ENCODE assay signal across 19 cellular contexts in the genomic region with DNA sequence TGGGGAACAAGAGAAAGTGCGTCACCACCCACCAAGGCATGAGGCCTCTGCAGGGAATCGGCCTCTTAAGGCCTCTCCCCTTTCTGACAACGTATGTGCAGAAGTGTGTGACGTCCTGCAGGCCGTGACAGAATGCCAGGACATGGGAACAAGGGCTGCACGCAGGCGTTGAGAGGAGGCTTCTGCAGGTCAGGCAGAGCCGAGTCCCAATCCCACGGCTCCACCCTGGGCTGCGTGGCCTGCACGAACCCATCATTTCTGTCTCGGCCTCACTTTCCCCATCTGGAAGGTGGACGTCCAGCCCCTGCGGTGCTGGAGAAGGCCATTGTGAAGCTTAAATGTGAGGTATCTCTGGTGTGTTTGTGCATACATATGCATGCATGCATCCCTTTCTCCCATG.
DNase-seq lines count a peak whose midpoint lies in the region; ATAC-seq, FAIRE-seq and TF ChIP-seq lines count a peak whose summit lies in the region.
"Had no signal": no experiment of that assay in that cellular context is flagged by ENCODE, and none has a peak within 500 bp of the region (broad histone marks: within the 10 kb centered on the region; RNA-seq: fewer than 3 reads in every experiment).

No MANE protein-coding gene starts in this region.

- H3K4me1 ChIP-seq in right atrium auricular region (no peaks in the 10 kb centered on the region), HepG2 (ENCODE audit: insufficient read depth, low read length) (peaks cover 26% of the 10 kb centered on the region), aorta (ENCODE audit: control insufficient read depth in 1 of 2, insufficient read depth in 2 of 2, low read length in 2 of 2) (no peaks in the 10 kb centered on the region)
- H3K4me1 ChIP-seq: BLaER1 had no signal

- peaks cover 37% of the 10 kb centered on the region for H3K79me2 ChIP-seq in HepG2 (ENCODE audit: insufficient read depth, low read length)

- POLR2A ChIA-PET in HepG2 (lab: Yijun Ruan, JAX): no interaction called here

- no peak overlapping the region for H2AFZ ChIP-seq in HepG2 (ENCODE audit: low read length)
- H2AFZ ChIP-seq: GM23338 had no signal

- peak; percentile 57 for DNase-seq in cardiac septum (ENCODE audit: low spot score)
- no peak for DNase-seq in right atrium auricular region (ENCODE audit: low spot score)
- no peak for DNase-seq in HepG2 (ENCODE audit: low spot score)
- DNase-seq in sciatic nerve (ENCODE audit: low spot score): peak; percentile 47
- DNase-seq in aorta: peak; percentile 12 to 26
- no peak for DNase-seq in foreskin fibroblast
- no peak for DNase-seq in SW480 (ENCODE audit: low spot score)
- no peak for DNase-seq in NCI-H1092 (lab: John Stamatoyannopoulos, UW)
- DNase-seq: 8988T; CD4-positive, alpha-beta memory T cell; DMS153; DMS79; GDM1; HCEC 1CT had no signal

- TF ChIP-seq CTCF in right atrium auricular region (IDR thresholded peaks at IDR 0.05) (no peak), HepG2 (CRISPR knock-in tag; IDR thresholded peaks at IDR 0.05) (no peak), foreskin fibroblast (IDR thresholded peaks at IDR 0.05; ENCODE audit: low read depth, low read length) (no peak)

- CTCF ChIA-PET in HepG2 (lab: Yijun Ruan, JAX; ENCODE audit: low intra/inter-chr PET ratio, low total read pairs): no interaction called here

- H3K27me3 ChIP-seq in right atrium auricular region: no peaks in the 10 kb centered on the region
- H3K27me3 ChIP-seq in HepG2 (ENCODE audit: control insufficient read depth in 1 of 2, insufficient read depth in 2 of 2, low read length in 2 of 2): no peaks in the 10 kb centered on the region
- H3K27me3 ChIP-seq in aorta (ENCODE audit: control insufficient read depth in 1 of 2, insufficient read depth in 2 of 2, low read length in 1 of 2): no peaks in the 10 kb centered on the region
- H3K27me3 ChIP-seq: BLaER1 had no signal

- peaks cover 20% of the 10 kb centered on the region; the same call in 1 of the 2 replicates for H4K20me1 ChIP-seq in HepG2 (ENCODE audit: insufficient read depth, low read length)
- H4K20me1 ChIP-seq: BLaER1 had no signal

- no peaks in the 10 kb centered on the region for H3K36me3 ChIP-seq in right atrium auricular region
- H3K36me3 ChIP-seq in HepG2 (replicated peaks in 1 of 2; ENCODE audit: control insufficient read depth in 1 of 2, insufficient read depth in 2 of 2, low read length in 2 of 2): peaks cover 18 to 68% of the 10 kb centered on the region in 2 experiments; a peak in 4 of 5 replicates
- no peaks in the 10 kb centered on the region for H3K36me3 ChIP-seq in aorta (ENCODE audit: control insufficient read depth in 1 of 2, insufficient read depth in 2 of 2, low read length in 1 of 2)
- H3K36me3 ChIP-seq: BLaER1 had no signal

- TF ChIP-seq POLR2A in HepG2 (IDR thresholded peaks at IDR 0.05; ENCODE audit: insufficient read depth in 1 of 2, low read depth in 2 of 2, low read length in 2 of 2): no peak

- no peak for FAIRE-seq in HepG2 (lab: Jason Lieb, UNC)
- FAIRE-seq: GM12892, GM18507, H54 had no signal

- no TSS peak for BruUV-seq in HepG2 (replicated peaks; lab: Mats Ljungman, UMichigan)

- intact Hi-C loops in cardiac septum (cut with DNase I): no loop called here
- intact Hi-C loops in HepG2 (cut with micrococcal nuclease; ENCODE audit: unreplicated experiment): no loop called here
- intact Hi-C loops in sciatic nerve (cut with DNase I): no loop called here
- intact Hi-C loops in aorta (cut with DNase I): no loop called here

- H3K9me3 ChIP-seq in right atrium auricular region: no peaks in the 10 kb centered on the region
- H3K9me3 ChIP-seq in HepG2 (ENCODE audit: low read length): no peaks in the 10 kb centered on the region
- no peaks in the 10 kb centered on the region for H3K9me3 ChIP-seq in aorta (ENCODE audit: control insufficient read depth, low read length)
- H3K9me3 ChIP-seq: BLaER1 had no signal

- no peak for ATAC-seq in HepG2
- no peak for ATAC-seq in sciatic nerve
- no peak for ATAC-seq in aorta (ENCODE audit: low FRiP score)
- ATAC-seq: GM23338 had no signal

- WGBS in HepG2 (ENCODE audit: low lambda C conversion rate): over 99% methylated on average over 10 of the region's 14 CpGs
- WGBS in aorta, 2 donors: 91 to 92% methylated on average over 14 of the region's 14 CpGs

- no peak overlapping the region for H3K27ac ChIP-seq in right atrium auricular region
- no peak overlapping the region for H3K27ac ChIP-seq in HepG2 (ENCODE audit: extremely low read length, insufficient read depth, low read length)
- no peak overlapping the region for H3K27ac ChIP-seq in aorta (ENCODE audit: low read depth in 1 of 2, low read length in 2 of 2)
- H3K27ac ChIP-seq: BLaER1 had no signal

- no peak overlapping the region for H3K9ac ChIP-seq in HepG2 (ENCODE audit: insufficient read depth, low read depth, low read length)
- H3K9ac ChIP-seq: BLaER1 had no signal

- TF ChIP-seq EP300 in HepG2 (IDR thresholded peaks at IDR 0.05; ENCODE audit: low read depth in 2 of 2, low read length in 2 of 2) (no peak), HepG2 (CRISPR knock-in tag; IDR thresholded peaks at IDR 0.05; ENCODE audit: borderline replicate concordance) (no peak)

- in situ Hi-C loops in HepG2 (cut with HindIII; ENCODE audit: extremely low pct_ligation_motif_present, low pct_unique_long_range_greater_than_20kb): no loop called here

- no peak for TF ChIP-seq RAD21 in HepG2 (CRISPR knock-in tag; IDR thresholded peaks at IDR 0.05)

- no peak overlapping the region for H3K4me2 ChIP-seq in HepG2 (ENCODE audit: low read depth, low read length)
- H3K4me2 ChIP-seq: BLaER1, GM23338 had no signal

- no peak overlapping the region for H3K4me3 ChIP-seq in right atrium auricular region
- H3K4me3 ChIP-seq in HepG2 (replicated peaks in 1 of 3; ENCODE audit: insufficient read depth in 1 of 3, low read depth in 2 of 3, low read length in 3 of 3): no peak overlapping the region
- H3K4me3 ChIP-seq in aorta (ENCODE audit: low read length in 2 of 2): no peak overlapping the region
- H3K4me3 ChIP-seq in foreskin fibroblast (ENCODE audit: low read depth in 1 of 2, low read length in 2 of 2): no peak overlapping the region
- H3K4me3 ChIP-seq: BLaER1, GM23338 had no signal

TF ChIP-seq in HepG2, 621 proteins besides CTCF, POLR2A, EP300 and RAD21:
- TF ChIP-seq RBM22 (optimal IDR thresholded peaks at IDR 0.05; ENCODE audit: low read length): peak; percentile 46
- TF ChIP-seq, protein P1, sequence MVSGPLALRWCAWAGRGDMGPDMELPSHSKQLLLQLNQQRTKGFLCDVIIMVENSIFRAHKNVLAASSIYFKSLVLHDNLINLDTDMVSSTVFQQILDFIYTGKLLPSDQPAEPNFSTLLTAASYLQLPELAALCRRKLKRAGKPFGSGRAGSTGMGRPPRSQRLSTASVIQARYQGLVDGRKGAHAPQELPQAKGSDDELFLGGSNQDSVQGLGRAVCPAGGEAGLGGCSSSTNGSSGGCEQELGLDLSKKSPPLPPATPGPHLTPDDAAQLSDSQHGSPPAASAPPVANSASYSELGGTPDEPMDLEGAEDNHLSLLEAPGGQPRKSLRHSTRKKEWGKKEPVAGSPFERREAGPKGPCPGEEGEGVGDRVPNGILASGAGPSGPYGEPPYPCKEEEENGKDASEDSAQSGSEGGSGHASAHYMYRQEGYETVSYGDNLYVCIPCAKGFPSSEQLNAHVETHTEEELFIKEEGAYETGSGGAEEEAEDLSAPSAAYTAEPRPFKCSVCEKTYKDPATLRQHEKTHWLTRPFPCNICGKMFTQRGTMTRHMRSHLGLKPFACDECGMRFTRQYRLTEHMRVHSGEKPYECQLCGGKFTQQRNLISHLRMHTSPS (CRISPR knock-in tag; IDR thresholded peaks at IDR 0.05; ENCODE audit: low read depth): no peak
- TF ChIP-seq ZNF773 (CRISPR knock-in tag; IDR thresholded peaks at IDR 0.05; ENCODE audit: borderline replicate concordance): no peak
- no peak for TF ChIP-seq GATA4 (IDR thresholded peaks at IDR 0.05; ENCODE audit: borderline replicate concordance, low read depth)
- TF ChIP-seq, protein P2, sequence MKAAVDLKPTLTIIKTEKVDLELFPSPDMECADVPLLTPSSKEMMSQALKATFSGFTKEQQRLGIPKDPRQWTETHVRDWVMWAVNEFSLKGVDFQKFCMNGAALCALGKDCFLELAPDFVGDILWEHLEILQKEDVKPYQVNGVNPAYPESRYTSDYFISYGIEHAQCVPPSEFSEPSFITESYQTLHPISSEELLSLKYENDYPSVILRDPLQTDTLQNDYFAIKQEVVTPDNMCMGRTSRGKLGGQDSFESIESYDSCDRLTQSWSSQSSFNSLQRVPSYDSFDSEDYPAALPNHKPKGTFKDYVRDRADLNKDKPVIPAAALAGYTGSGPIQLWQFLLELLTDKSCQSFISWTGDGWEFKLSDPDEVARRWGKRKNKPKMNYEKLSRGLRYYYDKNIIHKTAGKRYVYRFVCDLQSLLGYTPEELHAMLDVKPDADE (CRISPR knock-in tag; IDR thresholded peaks at IDR 0.05): no peak
- no peak for TF ChIP-seq PRMT3 (CRISPR knock-in tag; IDR thresholded peaks at IDR 0.05; ENCODE audit: borderline replicate concordance, low read depth)
TF ChIP-seq in HepG2: peak in this region for 1.

Comparison
In these comparisons a context has a peak if more than half of its experiments do, and no peak if none do; other contexts are left out.
1. DNase-seq: peak in cardiac septum (single experiment), sciatic nerve (single experiment) and aorta (2 of 2); none in right atrium auricular region (single experiment), HepG2 (single experiment), foreskin fibroblast (0 of 2), SW480 (single experiment) and NCI-H1092 (single experiment).